ENCODE assay signal across 28 cellular contexts in the genomic region with DNA sequence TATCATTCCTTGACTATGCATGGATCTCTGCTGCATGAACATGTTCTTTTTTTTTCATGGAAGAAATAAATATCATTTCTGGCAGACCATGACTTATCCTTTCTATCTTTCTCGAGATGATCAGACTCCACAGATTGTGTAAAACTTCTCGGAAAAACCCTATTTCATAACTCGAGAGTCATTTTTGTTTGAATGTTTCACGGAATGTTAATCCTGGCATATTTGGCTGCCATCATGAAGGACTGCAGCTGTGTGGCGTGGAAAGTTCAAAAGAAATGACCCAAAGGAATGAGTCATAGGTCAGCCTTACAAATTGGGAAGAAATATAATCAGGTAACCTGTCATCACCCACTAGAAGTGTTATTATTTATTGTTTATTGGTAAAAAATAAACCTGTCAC.
DNase-seq lines count a peak whose midpoint lies in the region; ATAC-seq, FAIRE-seq and TF ChIP-seq lines count a peak whose summit lies in the region.
"Had no signal": no experiment of that assay in that cellular context is flagged by ENCODE, and none has a peak within 500 bp of the region (broad histone marks: within the 10 kb centered on the region; RNA-seq: fewer than 3 reads in every experiment).

No MANE protein-coding gene starts in this region.

- ATAC-seq in right cardiac atrium, result no peak
- ATAC-seq in sciatic nerve, result peak; percentile 65
- no peak for ATAC-seq in GM18511 (IDR thresholded peaks at IDR 0.05; ENCODE audit: unreplicated experiment)
- ATAC-seq: activated CD4-positive, alpha-beta T cell treated with anti-CD3 and anti-CD28 coated beads for 36 hours; naive thymus-derived CD4-positive, alpha-beta T cell; PC-3 had no signal

- WGBS in right cardiac atrium, result 59% methylated on average over 5 of the region's 5 CpGs
- 65 to 67% methylated on average over 5 of the region's 5 CpGs for WGBS in lower leg skin, 2 donors

- H3K4me3 ChIP-seq in cardiac fibroblast (replicated peaks in 1 of 2; ENCODE audit: low read depth in 2 of 2, low read length in 2 of 2), result no peak overlapping the region
- no peak overlapping the region for H3K4me3 ChIP-seq in right cardiac atrium (ENCODE audit: low read length)
- no peak overlapping the region for H3K4me3 ChIP-seq in lower leg skin (ENCODE audit: low read depth, poor library complexity, severe bottlenecking)
- H3K4me3 ChIP-seq: dorsolateral prefrontal cortex, smooth muscle cell had no signal

- TF ChIP-seq POLR2A in lower leg skin (IDR thresholded peaks at IDR 0.05), result no peak

- intact Hi-C loops in right cardiac atrium (cut with DNase I) (no loop called here), sciatic nerve (cut with DNase I) (no loop called here), lower leg skin (cut with DNase I; ENCODE audit: low total_unique reads) (no loop called here)

- no peak for FAIRE-seq in HTR-8/SVneo (lab: Jason Lieb, UNC)
- FAIRE-seq: astrocyte had no signal

- H3K9me3 ChIP-seq in right cardiac atrium (ENCODE audit: control insufficient read depth, low read length), result no peaks in the 10 kb centered on the region

- no peaks in the 10 kb centered on the region for H3K4me1 ChIP-seq in right cardiac atrium (ENCODE audit: control insufficient read depth, insufficient read depth, low read length)

- H3K27ac ChIP-seq in right cardiac atrium (ENCODE audit: low read length), result no peak overlapping the region
- H3K27ac ChIP-seq: C4-2B, dorsolateral prefrontal cortex had no signal

- TF ChIP-seq CTCF in cardiac fibroblast (IDR thresholded peaks at IDR 0.05; ENCODE audit: low read depth, low read length) (no peak), lower leg skin (IDR thresholded peaks at IDR 0.05) (no peak)

- DNase-seq in HTR-8/SVneo (ENCODE audit: insufficient read length, low spot score), result peak; percentile 42
- DNase-seq in cardiac fibroblast (ENCODE audit: low read depth in 2 of 2), result peak; percentile 53 to 88
- DNase-seq in right cardiac atrium, result peak in 2 of 3 donors; percentile 34 to 41
- DNase-seq in sciatic nerve (ENCODE audit: low spot score), result no peak
- DNase-seq in lower leg skin (ENCODE audit: low spot score in 2 of 2), result no peak
- DNase-seq in activated CD4-positive, alpha-beta T cell treated with anti-CD3 and anti-CD28 coated beads, Interleukin-2, amount 50 U/mL, for 4 hours, result no peak
- DNase-seq: activated CD4-positive, alpha-beta T cell treated with anti-CD3 and anti-CD28 coated beads for 36 hours; activated CD8-positive, alpha-beta memory T cell treated with anti-CD3 and anti-CD28 coated beads for 24 hours; activated effector memory CD4-positive, alpha-beta T cell treated with Interleukin-2 at 50 U/mL for 16 hours; activated naive CD8-positive, alpha-beta T cell treated with anti-CD3 and anti-CD28 coated beads for 36 hours; dorsolateral prefrontal cortex; head of caudate nucleus; Karpas-422; kidney glomerular epithelial cell; MV-4-11; naive thymus-derived CD4-positive, alpha-beta T cell; NCI-H1694; NCI-H2171; NCI-H524; NK-92 treated with Interleukin-12 subunit alpha and Interleukin-12 subunit beta, amount 100 ng/mL, for 24 hours; occipital lobe; PC-3; SHP77; stimulated activated CD4-positive, alpha-beta T cell treated with anti-CD3 and anti-CD28 coated beads, Interleukin-2, amount 100 ng/mL, for 24 hours had no signal

- H3K27me3 ChIP-seq in right cardiac atrium (ENCODE audit: control insufficient read depth, insufficient read depth), result no peaks in the 10 kb centered on the region
- H3K27me3 ChIP-seq: dorsolateral prefrontal cortex had no signal

Comparison
In these comparisons a context has a peak if more than half of its experiments do, and no peak if none do; other contexts are left out.
1. DNase-seq: peak in HTR-8/SVneo (single experiment), cardiac fibroblast (2 of 2) and right cardiac atrium (2 of 3); none in sciatic nerve (single experiment), lower leg skin (0 of 2) and activated CD4-positive, alpha-beta T cell treated with anti-CD3 and anti-CD28 coated beads, Interleukin-2, amount 50 U/mL, for 4 hours (0 of 2).